ENCODE assay signal across 9 cellular contexts in the genomic region with DNA sequence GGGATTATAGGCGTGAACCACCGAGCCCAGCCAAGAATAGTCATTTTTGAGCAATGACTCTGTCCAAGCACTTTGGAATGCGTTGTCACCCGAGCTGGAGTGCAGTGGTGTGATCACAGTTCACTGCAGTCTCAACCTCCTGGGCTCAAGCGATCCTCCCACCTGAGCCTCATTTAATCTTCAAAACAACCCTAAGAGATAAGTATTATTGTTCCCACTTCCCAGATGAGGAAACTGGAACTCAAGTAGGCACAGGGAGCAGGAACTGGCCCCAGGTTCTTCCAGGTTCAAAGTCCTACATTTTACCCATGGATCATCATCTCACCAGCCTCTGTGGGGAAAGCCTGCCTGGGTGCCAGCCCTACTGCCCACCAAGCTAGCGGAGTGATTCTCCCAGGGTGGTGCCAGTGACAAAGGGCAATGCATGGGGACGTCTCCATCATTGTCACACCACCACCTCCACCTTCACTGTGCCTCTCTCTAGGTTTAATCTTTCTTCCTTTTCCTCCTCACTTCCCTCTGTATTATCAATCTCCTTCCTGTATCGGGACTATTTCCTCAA. TPM values are rescaled to one million over a fixed set of nuclear protein-coding genes. Genes with fewer than 3 reads are reported as not detected.
DNase-seq lines count a peak whose midpoint lies in the region; ATAC-seq and TF ChIP-seq lines count a peak whose summit lies in the region.
"Had no signal": no experiment of that assay in that cellular context is flagged by ENCODE, and none has a peak within 500 bp of the region (broad histone marks: within the 10 kb centered on the region; RNA-seq: fewer than 3 reads in every experiment).

No MANE protein-coding gene starts in this region.

- H3K27me3 Mint-ChIP-seq in activated CD4-positive, alpha-beta T cell treated with anti-CD3 and anti-CD28 coated beads, Interleukin-2, amount 10 ng/mL, durations not matched to agents 7 days and 5 days = no peaks in the 10 kb centered on the region
- H3K27me3 Mint-ChIP-seq in activated naive CD8-positive, alpha-beta T cell treated with anti-CD3 and anti-CD28 coated beads, Interleukin-2, amount 50 U/mL, for 24 hours = no peaks in the 10 kb centered on the region

- TF ChIP-seq CTCF in liver (IDR thresholded peaks at IDR 0.05; ENCODE audit: low read depth, low read length, missing input control) (no peak), thyroid gland (IDR thresholded peaks at IDR 0.05) (no peak)

- ATAC-seq in activated naive CD8-positive, alpha-beta T cell treated with anti-CD3 and anti-CD28 coated beads, Interleukin-2, amount 50 U/mL, for 24 hours = no peak
- no peak for ATAC-seq in GM19035 (IDR thresholded peaks at IDR 0.05; ENCODE audit: unreplicated experiment)

- intact Hi-C loops in thyroid gland (cut with DNase I) = no loop called here

- H3K27ac Mint-ChIP-seq in activated CD4-positive, alpha-beta T cell treated with anti-CD3 and anti-CD28 coated beads, Interleukin-2, amount 10 ng/mL, durations not matched to agents 7 days and 5 days = peak overlapping the region; percentile 96
- H3K27ac Mint-ChIP-seq in activated naive CD8-positive, alpha-beta T cell treated with anti-CD3 and anti-CD28 coated beads, Interleukin-2, amount 50 U/mL, for 24 hours = peak overlapping the region; percentile 87

- peak overlapping the region; percentile 66 for H3K4me3 Mint-ChIP-seq in activated CD4-positive, alpha-beta T cell treated with anti-CD3 and anti-CD28 coated beads, Interleukin-2, amount 10 ng/mL, durations not matched to agents 7 days and 5 days
- H3K4me3 Mint-ChIP-seq in activated naive CD8-positive, alpha-beta T cell treated with anti-CD3 and anti-CD28 coated beads, Interleukin-2, amount 50 U/mL, for 24 hours = peak overlapping the region; percentile 48

- no peak overlapping the region for H3K4me3 ChIP-seq in liver (ENCODE audit: low read depth in 1 of 3, low read length in 3 of 3)
- no peak overlapping the region for H3K4me3 ChIP-seq in thyroid gland (replicated peaks in 1 of 3)
- H3K4me3 ChIP-seq: SK-N-MC had no signal

- H3K4me1 Mint-ChIP-seq in activated CD4-positive, alpha-beta T cell treated with anti-CD3 and anti-CD28 coated beads, Interleukin-2, amount 10 ng/mL, durations not matched to agents 7 days and 5 days = peaks cover 76% of the 10 kb centered on the region
- H3K4me1 Mint-ChIP-seq in activated naive CD8-positive, alpha-beta T cell treated with anti-CD3 and anti-CD28 coated beads, Interleukin-2, amount 50 U/mL, for 24 hours = peaks cover 61% of the 10 kb centered on the region

- H3K4me1 ChIP-seq in liver (ENCODE audit: control insufficient read depth in 4 of 4, insufficient read depth in 4 of 4, low read length in 3 of 4) (peaks cover under 1 to 7% (median 2%) of the 10 kb centered on the region in 4 donors), thyroid gland (peaks cover 0 to 7% of the 10 kb centered on the region in 2 donors)

- H3K27me3 ChIP-seq in liver (ENCODE audit: control insufficient read depth in 4 of 4, insufficient read depth in 4 of 4, low read length in 3 of 4) (no peaks in the 10 kb centered on the region), thyroid gland (no peaks in the 10 kb centered on the region)

- DNase-seq in activated CD4-positive, alpha-beta T cell treated with anti-CD3 and anti-CD28 coated beads, Interleukin-2, amount 10 ng/mL, durations not matched to agents 7 days and 5 days = no peak
- no peak for DNase-seq in activated CD4-positive, alpha-beta T cell treated with anti-CD3 and anti-CD28 coated beads, Interleukin-2, amount 50 U/mL, for 48 hours
- no peak for DNase-seq in activated naive CD8-positive, alpha-beta T cell treated with anti-CD3 and anti-CD28 coated beads, Interleukin-2, amount 50 U/mL, for 24 hours
- DNase-seq in thyroid gland (no peak), NCI-H446 treated with DMSO at 0.1 percent for 48 hours (lab: John Stamatoyannopoulos, UW) (no peak), NCI-H345 (lab: John Stamatoyannopoulos, UW) (no peak)

- no peak overlapping the region for H3K9ac ChIP-seq in liver (ENCODE audit: low read depth in 1 of 2, low read length in 2 of 2)

- no peak for TF ChIP-seq RAD21 in liver (IDR thresholded peaks at IDR 0.05)

- WGBS in liver = 87% methylated on average over 8 of the region's 8 CpGs
- WGBS in thyroid gland, 2 donors = 84 to 90% methylated on average over 8 of the region's 8 CpGs

- no peaks in the 10 kb centered on the region for H3K36me3 ChIP-seq in liver (ENCODE audit: control insufficient read depth in 4 of 4, insufficient read depth in 3 of 4, low read depth in 1 of 4, low read length in 3 of 4)
- H3K36me3 ChIP-seq in thyroid gland = no peaks in the 10 kb centered on the region

- H3K27ac ChIP-seq in liver (ENCODE audit: low read depth in 1 of 2, low read length in 2 of 2) (peak overlapping the region; percentile 52 to 53), thyroid gland (peak overlapping the region in 2 of 3 donors; percentile 2 to 22)

- TF ChIP-seq POLR2A in thyroid gland (IDR thresholded peaks at IDR 0.05) = no peak

- CTCF ChIA-PET in activated CD4-positive, alpha-beta T cell treated with anti-CD3 and anti-CD28 coated beads, Interleukin-2, amount 10 ng/mL, durations not matched to agents 7 days and 5 days (lab: Charles Lee) = interaction anchor here (1.1 to 4.4 kb wide), 4 partner anchors 12 to 130 kb away, joined by 3 to 22 read pairs (median 4); no protein-coding TSS in a partner anchor

- peaks cover 7% of the 10 kb centered on the region for H3K9me3 Mint-ChIP-seq in activated CD4-positive, alpha-beta T cell treated with anti-CD3 and anti-CD28 coated beads, Interleukin-2, amount 10 ng/mL, durations not matched to agents 7 days and 5 days
- H3K9me3 Mint-ChIP-seq in activated naive CD8-positive, alpha-beta T cell treated with anti-CD3 and anti-CD28 coated beads, Interleukin-2, amount 50 U/mL, for 24 hours = no peaks in the 10 kb centered on the region

- H3K36me3 Mint-ChIP-seq in activated CD4-positive, alpha-beta T cell treated with anti-CD3 and anti-CD28 coated beads, Interleukin-2, amount 10 ng/mL, durations not matched to agents 7 days and 5 days (ENCODE audit: low read depth) = peaks cover 13% of the 10 kb centered on the region
- H3K36me3 Mint-ChIP-seq in activated naive CD8-positive, alpha-beta T cell treated with anti-CD3 and anti-CD28 coated beads, Interleukin-2, amount 50 U/mL, for 24 hours (ENCODE audit: low read depth) = no peaks in the 10 kb centered on the region

- H3K9me3 ChIP-seq in liver (ENCODE audit: control insufficient read depth in 4 of 4, low read length in 3 of 4) = no peaks in the 10 kb centered on the region
- no peaks in the 10 kb centered on the region for H3K9me3 ChIP-seq in thyroid gland

- POLR2A ChIA-PET in activated CD4-positive, alpha-beta T cell treated with anti-CD3 and anti-CD28 coated beads, Interleukin-2, amount 10 ng/mL, durations not matched to agents 7 days and 5 days (lab: Charles Lee) = interaction anchor here (1.5 kb wide), 1 partner anchor 13 kb away, joined by 4 read pairs; the partner anchor contains the start of gene UBALD2

TF ChIP-seq in liver, 16 proteins besides CTCF, POLR2A, EP300 and RAD21 (continues in another document):
- no peak for TF ChIP-seq NR2F2 (IDR thresholded peaks at IDR 0.05)
- TF ChIP-seq HNF4A (conservative IDR thresholded peaks at IDR 0.05) = no peak
- no peak for TF ChIP-seq SP1 (IDR thresholded peaks at IDR 0.05)
- TF ChIP-seq GABPA (IDR thresholded peaks at IDR 0.05 in 1 of 2, conservative IDR thresholded peaks at IDR 0.05 in 1 of 2) = no peak
- no peak for TF ChIP-seq FOXA1 (IDR thresholded peaks at IDR 0.05)
- TF ChIP-seq JUND (IDR thresholded peaks at IDR 0.05) = no peak
- no peak for TF ChIP-seq RXRA (IDR thresholded peaks at IDR 0.05)
- TF ChIP-seq ZBTB33 (IDR thresholded peaks at IDR 0.05) = no peak
- TF ChIP-seq EGR1 (IDR thresholded peaks at IDR 0.05; ENCODE audit: low read depth in 2 of 2) = no peak
- TF ChIP-seq, protein P1, sequence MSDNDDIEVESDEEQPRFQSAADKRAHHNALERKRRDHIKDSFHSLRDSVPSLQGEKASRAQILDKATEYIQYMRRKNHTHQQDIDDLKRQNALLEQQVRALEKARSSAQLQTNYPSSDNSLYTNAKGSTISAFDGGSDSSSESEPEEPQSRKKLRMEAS (IDR thresholded peaks at IDR 0.05) = no peak
- TF ChIP-seq YY1 (IDR thresholded peaks at IDR 0.05) = no peak
- TF ChIP-seq, protein P2, sequence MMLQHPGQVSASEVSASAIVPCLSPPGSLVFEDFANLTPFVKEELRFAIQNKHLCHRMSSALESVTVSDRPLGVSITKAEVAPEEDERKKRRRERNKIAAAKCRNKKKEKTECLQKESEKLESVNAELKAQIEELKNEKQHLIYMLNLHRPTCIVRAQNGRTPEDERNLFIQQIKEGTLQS (IDR thresholded peaks at IDR 0.05) = no peak
- TF ChIP-seq TAF1 (conservative IDR thresholded peaks at IDR 0.05) = no peak

RNA-seq across cellular contexts. Expression of gene RNF157, which starts 11.3 kb away (rescaled TPM):
- 100 to 1,000 TPM; 121 to 129 TPM for total RNA-seq in activated CD4-positive, alpha-beta T cell treated with anti-CD3 and anti-CD28 coated beads, Interleukin-2, amount 10 ng/mL, durations not matched to agents 7 days and 5 days
- total RNA-seq in liver = 1 to 10 TPM in 1 of 2 donors, under 1 TPM in 1; 0.42 to 2.9 TPM
- polyA plus RNA-seq in liver = under 1 TPM; 0.50 to 0.82 TPM
- total RNA-seq in thyroid gland = 1 to 10 TPM; 1.7 to 6.6 (median 4.7) TPM

RNA-seq across cellular contexts. Expression of gene UBALD2, which starts 13.6 kb away (rescaled TPM):
- 100 to 1,000 TPM; 319 to 399 TPM for total RNA-seq in activated CD4-positive, alpha-beta T cell treated with anti-CD3 and anti-CD28 coated beads, Interleukin-2, amount 10 ng/mL, durations not matched to agents 7 days and 5 days
- total RNA-seq in liver (1 to 10 TPM; 1.7 to 6.5 TPM), thyroid gland (10 to 100 TPM in 3 of 4 donors, 1 to 10 TPM in 1; 9.8 to 54.2 (median 22.9) TPM)
- polyA plus RNA-seq in liver = 1 to 10 TPM; 1.4 to 5.5 TPM

RNA-seq across cellular contexts. Expression of gene QRICH2, which starts 56.5 kb away (rescaled TPM):
- total RNA-seq in activated CD4-positive, alpha-beta T cell treated with anti-CD3 and anti-CD28 coated beads, Interleukin-2, amount 10 ng/mL, durations not matched to agents 7 days and 5 days = 1 to 10 TPM; 3.6 to 3.7 TPM
- total RNA-seq in liver (1 to 10 TPM in 1 of 2 donors, under 1 TPM in 1; 0.56 to 6.1 TPM), thyroid gland (10 to 100 TPM in 2 of 4 donors, 1 to 10 TPM in 2; 6.6 to 14.3 (median 9.9) TPM)
- under 1 TPM; 0.67 TPM for polyA plus RNA-seq in liver

Comparison
In these comparisons a context has a peak if more than half of its experiments do, and no peak if none do; other contexts are left out.
1. RNA of gene RNF157, which starts 11.3 kb away (total RNA-seq): 121 to 129 TPM in activated CD4-positive, alpha-beta T cell treated with anti-CD3 and anti-CD28 coated beads, Interleukin-2, amount 10 ng/mL, durations not matched to agents 7 days and 5 days; 1.7 to 6.6 TPM in thyroid gland and 0.42 to 2.9 TPM in liver; every median in the first group is over 10 times any median in the second.
2. RNA of gene UBALD2, which starts 13.6 kb away (total RNA-seq): 319 to 399 TPM in activated CD4-positive, alpha-beta T cell treated with anti-CD3 and anti-CD28 coated beads, Interleukin-2, amount 10 ng/mL, durations not matched to agents 7 days and 5 days; 9.8 to 54.2 TPM in thyroid gland and 1.7 to 6.5 TPM in liver; every median in the first group is over 4 times any median in the second.